Comparison of ENCODE assay signal across 10 cellular contexts in the genomic region with DNA sequence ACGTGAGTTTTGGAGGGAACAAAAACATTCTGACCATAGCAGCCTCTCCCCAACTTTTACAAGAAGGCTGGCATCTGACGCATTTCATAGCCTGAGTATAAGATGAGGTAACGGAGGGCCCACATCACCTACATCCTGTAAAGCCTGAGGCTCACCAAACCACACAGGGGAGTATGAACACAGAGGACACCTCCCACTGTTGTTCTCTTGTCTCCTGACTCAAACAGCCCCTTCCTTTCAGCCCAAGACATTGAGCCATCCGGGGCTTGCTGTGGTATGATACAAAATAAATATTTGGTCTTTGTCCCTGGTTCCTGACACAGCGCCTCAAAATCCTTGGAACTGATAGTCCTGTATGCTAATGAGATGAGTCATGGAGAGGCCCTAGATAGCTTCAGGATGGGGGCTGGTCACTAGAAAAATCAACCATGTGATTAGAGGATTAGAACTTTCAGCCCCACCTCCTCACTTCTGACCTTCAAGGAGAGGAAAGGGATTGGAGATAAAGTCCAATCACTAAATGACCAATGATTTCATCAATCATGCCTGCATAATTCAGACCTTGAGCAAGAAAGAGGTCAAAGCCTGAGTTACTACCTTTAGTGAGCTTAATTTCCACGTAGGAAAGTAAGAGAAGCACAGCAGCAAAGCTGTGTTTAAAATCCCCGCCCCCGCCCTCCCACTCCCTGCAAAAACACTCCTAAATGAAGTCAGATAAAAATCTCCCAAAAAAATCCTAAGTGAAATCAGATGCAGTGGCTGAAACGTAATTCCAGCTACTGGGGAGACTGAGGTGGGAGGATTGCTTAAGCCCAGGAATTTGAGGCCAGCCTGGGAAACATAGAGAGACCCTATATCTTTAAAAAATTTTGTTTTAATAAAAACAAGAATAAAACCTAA.
DNase-seq lines count a peak whose midpoint lies in the region; ATAC-seq, FAIRE-seq and TF ChIP-seq lines count a peak whose summit lies in the region.
"Had no signal": no experiment of that assay in that cellular context is flagged by ENCODE, and none has a peak within 500 bp of the region (broad histone marks: within the 10 kb centered on the region; RNA-seq: fewer than 3 reads in every experiment).

No MANE protein-coding gene starts in this region.

- peak; percentile 80 for FAIRE-seq in urothelium cell line (lab: Jason Lieb, UNC)
- FAIRE-seq: colon, G401.6 had no signal

- H3K27me3 ChIP-seq in kidney epithelial cell (ENCODE audit: control insufficient read depth, insufficient read depth, low read length): no peaks in the 10 kb centered on the region

- TF ChIP-seq CTCF in kidney epithelial cell (IDR thresholded peaks at IDR 0.05; ENCODE audit: insufficient read depth, low read length, poor library complexity, severe bottlenecking): no peak

- H3K4me3 Mint-ChIP-seq in activated T-cell treated with anti-CD3 and anti-CD28 coated beads, Interleukin-2, amount 50 U/mL, for 72 hours: peak overlapping the region; percentile 67 to 73

- no peak overlapping the region for H3K4me3 ChIP-seq in kidney epithelial cell (ENCODE audit: low read depth, low read length)

- H3K36me3 ChIP-seq in kidney epithelial cell (ENCODE audit: control insufficient read depth, insufficient read depth, low read length): no peaks in the 10 kb centered on the region

- H3K4me1 Mint-ChIP-seq in activated T-cell treated with anti-CD3 and anti-CD28 coated beads, Interleukin-2, amount 50 U/mL, for 72 hours (ENCODE audit: low read depth): peaks cover 51% of the 10 kb centered on the region

- no peaks in the 10 kb centered on the region for H3K27me3 Mint-ChIP-seq in activated T-cell treated with anti-CD3 and anti-CD28 coated beads, Interleukin-2, amount 50 U/mL, for 72 hours (ENCODE audit: low read depth)

- H3K9me3 Mint-ChIP-seq in activated T-cell treated with anti-CD3 and anti-CD28 coated beads, Interleukin-2, amount 50 U/mL, for 72 hours: no peaks in the 10 kb centered on the region

- ATAC-seq in activated T-cell treated with anti-CD3 and anti-CD28 coated beads, Interleukin-2, amount 50 U/mL, for 72 hours (replicated peaks in 1 of 2): peak; percentile 88 to 89
- ATAC-seq in GM18868 (IDR thresholded peaks at IDR 0.05; ENCODE audit: unreplicated experiment): no peak

- peak; percentile 41 to 59 for DNase-seq in stimulated activated CD4-positive, alpha-beta T cell treated with anti-CD3 and anti-CD28 coated beads, Interleukin-15, amount 100 ng/mL, for 48 hours (ENCODE audit: low read depth in 2 of 2)
- DNase-seq in stimulated activated CD4-positive, alpha-beta T cell treated with anti-CD3 and anti-CD28 coated beads, Interleukin-4, amount 100 ng/mL, for 1 hour: no peak
- DNase-seq in activated T-cell treated with anti-CD3 and anti-CD28 coated beads, Interleukin-2, amount 50 U/mL, for 72 hours: peak; percentile 74 to 83
- DNase-seq in kidney epithelial cell (ENCODE audit: low read depth) (peak; percentile 19), urothelium cell line (ENCODE audit: low spot score) (peak; percentile 87), NCI-H774 (lab: John Stamatoyannopoulos, UW) (no peak), cardiac septum (ENCODE audit: low spot score) (no peak)

- H3K27ac Mint-ChIP-seq in activated T-cell treated with anti-CD3 and anti-CD28 coated beads, Interleukin-2, amount 50 U/mL, for 72 hours: peak overlapping the region; percentile 89

- peaks cover 0 to 5% of the 10 kb centered on the region in 2 donors for H3K36me3 Mint-ChIP-seq in activated T-cell treated with anti-CD3 and anti-CD28 coated beads, Interleukin-2, amount 50 U/mL, for 72 hours (ENCODE audit: insufficient read depth in 2 of 2)

- intact Hi-C loops in cardiac septum (cut with DNase I): loop anchor here (5.0 kb wide), 1 partner anchor 179 kb away; the partner anchor contains the start of gene SIPA1L1

Comparison
In these comparisons a context has a peak if more than half of its experiments do, and no peak if none do; other contexts are left out.
1. DNase-seq: peak in stimulated activated CD4-positive, alpha-beta T cell treated with anti-CD3 and anti-CD28 coated beads, Interleukin-15, amount 100 ng/mL, for 48 hours (2 of 2), activated T-cell treated with anti-CD3 and anti-CD28 coated beads, Interleukin-2, amount 50 U/mL, for 72 hours (2 of 2), kidney epithelial cell (single experiment) and urothelium cell line (single experiment); none in stimulated activated CD4-positive, alpha-beta T cell treated with anti-CD3 and anti-CD28 coated beads, Interleukin-4, amount 100 ng/mL, for 1 hour (single experiment), NCI-H774 (single experiment) and cardiac septum (single experiment).